In the genomic region with DNA sequence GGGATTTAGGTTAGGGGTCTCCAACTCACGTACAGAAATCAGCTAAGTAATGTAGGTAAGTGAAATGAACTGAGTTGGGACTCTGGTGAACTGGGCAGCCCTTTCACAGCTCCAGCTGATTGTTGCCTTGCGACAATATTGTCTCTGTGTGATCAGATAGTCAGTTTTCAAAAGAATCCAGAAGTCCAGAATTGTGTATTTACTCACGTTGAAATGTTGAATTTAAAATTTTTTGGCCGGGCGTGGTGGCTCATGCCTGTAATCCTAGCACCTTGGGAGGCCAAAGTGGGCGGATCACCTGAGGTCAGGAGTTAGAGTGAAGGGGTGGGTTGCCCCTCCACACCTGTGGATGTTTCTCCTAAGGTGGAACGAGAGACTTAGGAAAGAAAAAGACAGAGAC, we compare ENCODE assay signal across 13 cellular contexts. TPM values are rescaled to one million over a fixed set of nuclear protein-coding genes. Genes with fewer than 3 reads are reported as not detected.
DNase-seq lines count a peak whose midpoint lies in the region; ATAC-seq and TF ChIP-seq lines count a peak whose summit lies in the region.
"Had no signal": no experiment of that assay in that cellular context is flagged by ENCODE, and none has a peak within 500 bp of the region (broad histone marks: within the 10 kb centered on the region; RNA-seq: fewer than 3 reads in every experiment).

No MANE protein-coding gene starts in this region.

- H3K27me3 ChIP-seq in OCI-LY3 (ENCODE audit: low read depth, low read length) (no peaks in the 10 kb centered on the region), smooth muscle cell (ENCODE audit: low read depth) (no peaks in the 10 kb centered on the region)
- H3K27me3 ChIP-seq: cardiac muscle cell, gastrocnemius medialis, thyroid gland had no signal

- H3K4me1 ChIP-seq in OCI-LY3 (ENCODE audit: low read length): peaks cover 61% of the 10 kb centered on the region
- peaks cover 38% of the 10 kb centered on the region for H3K4me1 ChIP-seq in smooth muscle cell (ENCODE audit: low read depth)

- no peak for ATAC-seq in activated CD8-positive, alpha-beta memory T cell treated with anti-CD3 and anti-CD28 coated beads, Interleukin-2, amount 10 ng/mL, durations not matched to agents 7 days and 5 days
- no peak for ATAC-seq in HG02798 (IDR thresholded peaks at IDR 0.05; ENCODE audit: poor library complexity, unreplicated experiment)
- ATAC-seq: gastrocnemius medialis had no signal

- peak overlapping the region; percentile 82 for H3K27ac ChIP-seq in OCI-LY3 (ENCODE audit: low read length)
- H3K27ac ChIP-seq in smooth muscle cell (ENCODE audit: low read depth): peak overlapping the region; percentile 93
- H3K27ac ChIP-seq: cardiac muscle cell, gastrocnemius medialis, thyroid gland had no signal

- H3K27ac Mint-ChIP-seq in activated CD8-positive, alpha-beta memory T cell treated with anti-CD3 and anti-CD28 coated beads, Interleukin-2, amount 10 ng/mL, durations not matched to agents 7 days and 5 days: peak overlapping the region; percentile 91
- peak overlapping the region; percentile 82 for H3K27ac Mint-ChIP-seq in endothelial cell (ENCODE audit: unreplicated experiment)

- TF ChIP-seq CTCF in OCI-LY3 (IDR thresholded peaks at IDR 0.05; ENCODE audit: low read depth, low read length) (no peak), endothelial cell (IDR thresholded peaks at IDR 0.05; ENCODE audit: unreplicated experiment) (no peak), smooth muscle cell (IDR thresholded peaks at IDR 0.05; ENCODE audit: borderline replicate concordance, insufficient read depth, poor library complexity, severe bottlenecking) (no peak)

- H2AFZ ChIP-seq in OCI-LY3 (ENCODE audit: low read depth, low read length) (no peak overlapping the region), smooth muscle cell (ENCODE audit: low read depth) (peak overlapping the region; percentile 42)

- H3K4me3 ChIP-seq in OCI-LY3 (ENCODE audit: low read length) (peak overlapping the region; percentile 93), smooth muscle cell (peak overlapping the region; percentile 15)
- H3K4me3 ChIP-seq: cardiac muscle cell, gastrocnemius medialis, thyroid gland had no signal

- peaks cover 3% of the 10 kb centered on the region for H3K27me3 Mint-ChIP-seq in activated CD8-positive, alpha-beta memory T cell treated with anti-CD3 and anti-CD28 coated beads, Interleukin-2, amount 10 ng/mL, durations not matched to agents 7 days and 5 days
- H3K27me3 Mint-ChIP-seq in endothelial cell (ENCODE audit: unreplicated experiment): peaks cover 23% of the 10 kb centered on the region

- peaks cover 39% of the 10 kb centered on the region for H3K36me3 ChIP-seq in OCI-LY3 (replicated peaks; ENCODE audit: low read depth, low read length)
- peaks cover 4% of the 10 kb centered on the region for H3K36me3 ChIP-seq in smooth muscle cell (ENCODE audit: low read depth)

- DNase-seq in activated CD8-positive, alpha-beta memory T cell treated with anti-CD3 and anti-CD28 coated beads, Interleukin-2, amount 10 ng/mL, durations not matched to agents 7 days and 5 days: no peak
- no peak for DNase-seq in activated CD8-positive, alpha-beta memory T cell treated with anti-CD3 and anti-CD28 coated beads, Interleukin-2, amount 50 U/mL, for 48 hours
- DNase-seq in endothelial cell (ENCODE audit: low spot score) (no peak), smooth muscle cell (lab: John Stamatoyannopoulos, UW; ENCODE audit: unreplicated experiment) (no peak), putamen (ENCODE audit: low spot score) (no peak), DMS79 (lab: John Stamatoyannopoulos, UW) (no peak)
- DNase-seq: gastrocnemius medialis; NCI-H1417 treated with DMSO at 0.1 percent for 48 hours; stimulated activated CD4-positive, alpha-beta T cell treated with anti-CD3 and anti-CD28 coated beads, Interleukin-2, amount 100 ng/mL, for 24 hours; thyroid gland had no signal

- no peaks in the 10 kb centered on the region for H3K9me3 Mint-ChIP-seq in activated CD8-positive, alpha-beta memory T cell treated with anti-CD3 and anti-CD28 coated beads, Interleukin-2, amount 10 ng/mL, durations not matched to agents 7 days and 5 days (ENCODE audit: low read depth)
- H3K9me3 Mint-ChIP-seq in endothelial cell (ENCODE audit: unreplicated experiment): no peaks in the 10 kb centered on the region

- H3K9me3 ChIP-seq in OCI-LY3 (ENCODE audit: insufficient read depth, low read length): no peaks in the 10 kb centered on the region
- H3K9me3 ChIP-seq in smooth muscle cell (replicated peaks; ENCODE audit: low read depth): no peaks in the 10 kb centered on the region
- H3K9me3 ChIP-seq: gastrocnemius medialis, thyroid gland had no signal

- 11% methylated on average over 7 of the region's 7 CpGs for WGBS in smooth muscle cell (ENCODE audit: low lambda C conversion rate)

- peaks cover 34% of the 10 kb centered on the region for H3K36me3 Mint-ChIP-seq in activated CD8-positive, alpha-beta memory T cell treated with anti-CD3 and anti-CD28 coated beads, Interleukin-2, amount 10 ng/mL, durations not matched to agents 7 days and 5 days
- H3K36me3 Mint-ChIP-seq in endothelial cell (ENCODE audit: low read depth, unreplicated experiment): peaks cover 26% of the 10 kb centered on the region

- peaks cover 100% of the 10 kb centered on the region for H3K79me2 ChIP-seq in OCI-LY3 (ENCODE audit: low read length)
- H3K79me2 ChIP-seq in smooth muscle cell (ENCODE audit: low read depth): peaks cover 34% of the 10 kb centered on the region

- H4K20me1 ChIP-seq in OCI-LY3 (ENCODE audit: insufficient read depth, low read length) (peaks cover 29% of the 10 kb centered on the region), smooth muscle cell (ENCODE audit: low read depth) (peaks cover 23% of the 10 kb centered on the region)

- H3K4me2 ChIP-seq in OCI-LY3 (ENCODE audit: low read length) (peak overlapping the region; percentile 91), smooth muscle cell (peak overlapping the region; percentile 96)

- CTCF ChIA-PET in activated CD8-positive, alpha-beta memory T cell treated with anti-CD3 and anti-CD28 coated beads, Interleukin-2, amount 10 ng/mL, durations not matched to agents 7 days and 5 days (lab: Charles Lee): interaction anchor here (1.1 to 3.8 kb wide), 6 partner anchors 17 to 316 kb away, joined by 3 to 57 read pairs (median 10); a partner anchor contains a TSS

- H3K4me3 Mint-ChIP-seq in activated CD8-positive, alpha-beta memory T cell treated with anti-CD3 and anti-CD28 coated beads, Interleukin-2, amount 10 ng/mL, durations not matched to agents 7 days and 5 days: peak overlapping the region; percentile 93
- H3K4me3 Mint-ChIP-seq in endothelial cell (ENCODE audit: unreplicated experiment): peak overlapping the region; percentile 81

- H3K4me1 Mint-ChIP-seq in activated CD8-positive, alpha-beta memory T cell treated with anti-CD3 and anti-CD28 coated beads, Interleukin-2, amount 10 ng/mL, durations not matched to agents 7 days and 5 days: peaks cover 68% of the 10 kb centered on the region
- peaks cover 43% of the 10 kb centered on the region for H3K4me1 Mint-ChIP-seq in endothelial cell (ENCODE audit: unreplicated experiment)

- H3F3A ChIP-seq in smooth muscle cell (ENCODE audit: low read depth): peaks cover 47% of the 10 kb centered on the region

- peak overlapping the region; percentile 98 for H3K9ac ChIP-seq in OCI-LY3 (ENCODE audit: low read length)
- H3K9ac ChIP-seq in smooth muscle cell (ENCODE audit: low read depth): peak overlapping the region; percentile 36

RNA-seq across cellular contexts. Expression of a gene that starts 18.8 kb away (rescaled TPM):
- 10 to 100 TPM; 82.9 to 83.9 TPM for total RNA-seq in activated CD8-positive, alpha-beta memory T cell treated with anti-CD3 and anti-CD28 coated beads, Interleukin-2, amount 10 ng/mL, durations not matched to agents 7 days and 5 days
- total RNA-seq in endothelial cell (ENCODE audit: unreplicated experiment): 42.2 TPM
- total RNA-seq in smooth muscle cell: 19.3 and 36.6 TPM in 2 replicates
- polyA plus RNA-seq in smooth muscle cell: 41.3 and 46.1 TPM in 2 replicates

RNA-seq across cellular contexts. Expression of a gene that starts 22.5 kb away (rescaled TPM):
- 100 to 1,000 TPM; 213 to 259 TPM for total RNA-seq in activated CD8-positive, alpha-beta memory T cell treated with anti-CD3 and anti-CD28 coated beads, Interleukin-2, amount 10 ng/mL, durations not matched to agents 7 days and 5 days
- total RNA-seq in endothelial cell (ENCODE audit: unreplicated experiment) (147 TPM), smooth muscle cell (181 and 248 TPM in 2 replicates)
- polyA plus RNA-seq in smooth muscle cell: 179 and 291 TPM in 2 replicates

RNA-seq across cellular contexts. Expression of a gene that starts 25.6 kb away (rescaled TPM):
- total RNA-seq in activated CD8-positive, alpha-beta memory T cell treated with anti-CD3 and anti-CD28 coated beads, Interleukin-2, amount 10 ng/mL, durations not matched to agents 7 days and 5 days: not detected
- not detected for total RNA-seq in endothelial cell (ENCODE audit: unreplicated experiment)
- total RNA-seq in smooth muscle cell: not detected in 2 replicates
- 1.4 and 3.1 TPM in 2 replicates for polyA plus RNA-seq in smooth muscle cell
- total RNA-seq: cardiac muscle cell, gastrocnemius medialis, thyroid gland had no signal

RNA-seq across cellular contexts. Expression of a gene that starts 26.4 kb away (rescaled TPM):
- 10 to 100 TPM; 30.8 to 38.4 TPM for total RNA-seq in activated CD8-positive, alpha-beta memory T cell treated with anti-CD3 and anti-CD28 coated beads, Interleukin-2, amount 10 ng/mL, durations not matched to agents 7 days and 5 days
- 37.9 TPM for total RNA-seq in endothelial cell (ENCODE audit: unreplicated experiment)
- total RNA-seq in smooth muscle cell: 44.6 and 52.6 TPM in 2 replicates
- polyA plus RNA-seq in smooth muscle cell: 67.9 and 69.0 TPM in 2 replicates

RNA-seq across cellular contexts. Expression of a gene that starts 53.0 kb away (rescaled TPM):
- 100 to 1,000 TPM in 1 of 2 experiments, 10 to 100 TPM in 1; 93.6 to 120 TPM for total RNA-seq in activated CD8-positive, alpha-beta memory T cell treated with anti-CD3 and anti-CD28 coated beads, Interleukin-2, amount 10 ng/mL, durations not matched to agents 7 days and 5 days
- total RNA-seq in endothelial cell (ENCODE audit: unreplicated experiment): 50.8 TPM
- total RNA-seq in smooth muscle cell: 33.4 and 35.4 TPM in 2 replicates
- polyA plus RNA-seq in smooth muscle cell: 46.5 and 78.8 TPM in 2 replicates
